Comparison of ENCODE assay signal across 8 cellular contexts in the genomic region with DNA sequence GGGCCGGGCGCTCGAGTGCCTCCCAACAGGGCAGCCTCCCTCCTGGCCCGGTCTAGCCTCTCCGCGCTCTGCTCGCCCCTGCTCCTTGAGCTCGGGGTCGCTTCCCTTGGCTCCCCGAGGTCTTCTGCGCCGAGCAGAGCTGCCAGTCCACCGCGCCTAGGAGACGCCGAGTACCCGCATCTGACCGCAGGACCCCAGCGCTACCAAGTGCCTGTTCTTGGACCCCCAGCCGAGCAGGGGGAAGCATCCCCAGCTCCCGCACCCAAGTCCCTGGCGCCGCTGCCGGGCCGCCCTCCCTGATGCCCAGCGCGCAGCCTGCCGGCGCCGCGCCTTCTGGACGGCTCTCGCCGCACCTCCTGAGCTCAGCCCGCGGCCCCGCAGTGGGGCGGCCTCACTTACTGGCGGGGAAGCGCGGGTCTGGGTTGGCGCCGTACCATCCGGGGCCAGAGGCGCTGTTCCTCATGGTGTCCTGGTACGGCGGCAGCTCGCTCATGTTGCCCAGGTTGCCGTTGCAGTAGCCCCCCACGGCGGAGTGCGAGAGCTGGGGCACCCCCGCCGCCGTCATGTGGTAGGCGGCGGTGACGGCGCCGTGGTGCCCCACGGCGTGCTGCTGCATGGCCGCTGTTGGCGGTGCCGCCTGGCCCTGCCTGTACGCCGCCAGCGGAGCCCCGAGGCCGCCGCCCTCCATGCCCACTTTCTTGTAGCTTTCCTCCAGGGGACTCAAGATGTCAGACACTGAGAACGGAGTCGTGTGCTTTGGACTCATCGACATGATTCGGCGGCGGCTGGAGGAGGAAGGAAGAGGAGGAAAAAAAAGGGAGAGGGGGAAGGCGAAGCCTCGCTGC. TPM values are rescaled to one million over a fixed set of nuclear protein-coding genes. Genes with fewer than 3 reads are reported as not detected.
DNase-seq lines count a peak whose midpoint lies in the region; ATAC-seq, FAIRE-seq and TF ChIP-seq lines count a peak whose summit lies in the region.

No MANE protein-coding gene starts in this region.

- H3K27ac ChIP-seq in A549 (no peak overlapping the region), lower lobe of right lung (peak overlapping the region; percentile 87)

- H3K4me3 Mint-ChIP-seq in activated T-helper 2 cell treated with anti-CD3 and anti-CD28 coated beads, Interferon-gamma antibody, Interleukin-2, Interleukin-4, amounts not matched to agents 10 μg/mL and 5 μg/mL and 100 μg/mL, durations not matched to agents 14 hours and 24 hours and 36 hours (ENCODE audit: low read depth) = peak overlapping the region; percentile 2

- no peak for FAIRE-seq in A549 (lab: Jason Lieb, UNC)

- TF ChIP-seq EP300 in A549 (IDR thresholded peaks at IDR 0.05) = no peak

- POLR2A ChIA-PET in A549 (lab: Yijun Ruan, JAX) = no interaction called here

- H3K9me3 Mint-ChIP-seq in activated T-helper 2 cell treated with anti-CD3 and anti-CD28 coated beads, Interferon-gamma antibody, Interleukin-2, Interleukin-4, amounts not matched to agents 10 μg/mL and 5 μg/mL and 100 μg/mL, durations not matched to agents 14 hours and 24 hours and 36 hours = no peaks in the 10 kb centered on the region

- peaks cover 4% of the 10 kb centered on the region; the same call in 2 of the 3 replicates for H3K4me1 ChIP-seq in A549
- peaks cover 19% of the 10 kb centered on the region for H3K4me1 ChIP-seq in lower lobe of right lung

- TF ChIP-seq CTCF in A549 (IDR thresholded peaks at IDR 0.05) (no peak), GM10266 (IDR thresholded peaks at IDR 0.05; ENCODE audit: control insufficient read depth, insufficient read depth, low read depth, missing control alignments) (no peak), lower lobe of right lung (IDR thresholded peaks at IDR 0.05) (no peak)

- CTCF ChIA-PET in A549 (lab: Yijun Ruan, JAX) = interaction anchor here (0.7 to 0.9 kb wide), 2 partner anchors 34 to 36 kb away, joined by 3 read pairs; no protein-coding TSS in a partner anchor

- peaks cover 97% of the 10 kb centered on the region for H3K27me3 ChIP-seq in lower lobe of right lung (ENCODE audit: low read depth)

- 14% methylated on average over 16 of the region's 79 CpGs for WGBS in A549 (ENCODE audit: missing lambda C conversion rate)

- intact Hi-C loops in activated T-helper 2 cell treated with anti-CD3 and anti-CD28 coated beads, Interferon-gamma antibody, Interleukin-2, Interleukin-4, amounts not matched to agents 10 μg/mL and 5 μg/mL and 100 μg/mL, durations not matched to agents 14 hours and 24 hours and 36 hours (cut with micrococcal nuclease) = loop anchor here (2.0 to 10.0 kb wide), 3 partner anchors 14 to 1686 kb away; partner anchors contain the start of gene SSTR1
- intact Hi-C loops in lower lobe of right lung (cut with DNase I) = no loop called here

- peaks cover 73% of the 10 kb centered on the region for H3K27me3 Mint-ChIP-seq in activated T-helper 2 cell treated with anti-CD3 and anti-CD28 coated beads, Interferon-gamma antibody, Interleukin-2, Interleukin-4, amounts not matched to agents 10 μg/mL and 5 μg/mL and 100 μg/mL, durations not matched to agents 14 hours and 24 hours and 36 hours (ENCODE audit: low read depth)

- no peak for TF ChIP-seq POLR2A in A549 (IDR thresholded peaks at IDR 0.05; ENCODE audit: low read length)

- TF ChIP-seq RAD21 in A549 (conservative IDR thresholded peaks at IDR 0.05 in 1 of 2, IDR thresholded peaks at IDR 0.05 in 1 of 2) = no peak

- ATAC-seq in A549 = peak; percentile 44 to 64; a peak in 4 of 6 replicates
- ATAC-seq in lower lobe of right lung = peak; percentile 0
- ATAC-seq in HG02870 (IDR thresholded peaks at IDR 0.05; ENCODE audit: unreplicated experiment) = no peak
- ATAC-seq in HG03565 (IDR thresholded peaks at IDR 0.05; ENCODE audit: unreplicated experiment) = no peak

- no peaks in the 10 kb centered on the region for H3K36me3 ChIP-seq in lower lobe of right lung

- peak overlapping the region; percentile 54 for H3K4me3 ChIP-seq in A549
- H3K4me3 ChIP-seq in lower lobe of right lung = peak overlapping the region; percentile 53

- H3K4me1 Mint-ChIP-seq in activated T-helper 2 cell treated with anti-CD3 and anti-CD28 coated beads, Interferon-gamma antibody, Interleukin-2, Interleukin-4, amounts not matched to agents 10 μg/mL and 5 μg/mL and 100 μg/mL, durations not matched to agents 14 hours and 24 hours and 36 hours (ENCODE audit: low read depth) = peaks cover 4% of the 10 kb centered on the region

- DNase-seq in A549 (ENCODE audit: low read depth in 1 of 2, low spot score in 1 of 2) (no peak), GM10266 (ENCODE audit: extremely low spot score) (peak; percentile 31), lower lobe of right lung (peak; percentile 54), T-helper 9 cell (no peak), islet precursor cell (no peak)
- no peak for DNase-seq in activated T-helper 2 cell treated with anti-CD3 and anti-CD28 coated beads, Interferon-gamma antibody, Interleukin-2, Interleukin-4, amounts not matched to agents 10 μg/mL and 5 μg/mL and 100 μg/mL, durations not matched to agents 14 hours and 24 hours and 36 hours (ENCODE audit: low spot score)

- peak overlapping the region; percentile 99 for H3K4me2 ChIP-seq in A549

- H3K9me3 ChIP-seq in A549 (no peaks in the 10 kb centered on the region), lower lobe of right lung (no peaks in the 10 kb centered on the region)

- H3K27ac Mint-ChIP-seq in activated T-helper 2 cell treated with anti-CD3 and anti-CD28 coated beads, Interferon-gamma antibody, Interleukin-2, Interleukin-4, amounts not matched to agents 10 μg/mL and 5 μg/mL and 100 μg/mL, durations not matched to agents 14 hours and 24 hours and 36 hours = no peak overlapping the region

- no peaks in the 10 kb centered on the region for H3K36me3 Mint-ChIP-seq in activated T-helper 2 cell treated with anti-CD3 and anti-CD28 coated beads, Interferon-gamma antibody, Interleukin-2, Interleukin-4, amounts not matched to agents 10 μg/mL and 5 μg/mL and 100 μg/mL, durations not matched to agents 14 hours and 24 hours and 36 hours (ENCODE audit: low read depth)

TF ChIP-seq in A549, 52 proteins besides CTCF, POLR2A, EP300 and RAD21:
- peak; percentile 43; the same call in 1 of the 2 replicates for TF ChIP-seq MAX (IDR thresholded peaks at IDR 0.05)
- no peak for TF ChIP-seq POLR2AphosphoS2 (conservative IDR thresholded peaks at IDR 0.05; ENCODE audit: low read length)

RNA-seq across cellular contexts. Expression of gene NKX2-1, which starts 1.2 kb away (rescaled TPM):
- 0.04 TPM in 1 of 2 replicates, not detected in the other for polyA plus RNA-seq in A549 (2011; rRNA removed)
- polyA plus RNA-seq in A549 (2012; cell fraction: cytosol; rRNA removed) = 0.03 and 0.04 TPM in 2 replicates
- polyA plus RNA-seq in A549 (2012; cell fraction: nucleus; rRNA removed) = 0.05 and 0.13 TPM in 2 replicates
- polyA plus RNA-seq in A549 (2017; fragmentation: RNase III; extraction: RNeasy Plus Mini Kit Qiagen cat#74134 plus additional on column Dnase treatment) = not detected in 3 replicates
- not detected in 2 replicates for polyA minus RNA-seq in A549 (2011; rRNA and poly(A)+ RNA removed)
- total RNA-seq in activated T-helper 2 cell treated with anti-CD3 and anti-CD28 coated beads, Interferon-gamma antibody, Interleukin-2, Interleukin-4, amounts not matched to agents 10 μg/mL and 5 μg/mL and 100 μg/mL, durations not matched to agents 14 hours and 24 hours and 36 hours = not detected in 2 replicates
- total RNA-seq in lower lobe of right lung = 180 TPM

Comparison
In these comparisons a context has a peak if more than half of its experiments do, and no peak if none do; other contexts are left out.
1. ATAC-seq: peak in A549 (2 of 2) and lower lobe of right lung (2 of 2); none in HG02870 (single experiment) and HG03565 (single experiment).
2. DNase-seq: peak in GM10266 (single experiment) and lower lobe of right lung (single experiment); none in A549 (0 of 2), activated T-helper 2 cell treated with anti-CD3 and anti-CD28 coated beads, Interferon-gamma antibody, Interleukin-2, Interleukin-4, amounts not matched to agents 10 μg/mL and 5 μg/mL and 100 μg/mL, durations not matched to agents 14 hours and 24 hours and 36 hours (single experiment), T-helper 9 cell (single experiment) and islet precursor cell (single experiment).
3. RNA of gene NKX2-1, which starts 1.2 kb away (total RNA-seq): 180 TPM in lower lobe of right lung (single experiment); not detected in activated T-helper 2 cell treated with anti-CD3 and anti-CD28 coated beads, Interferon-gamma antibody, Interleukin-2, Interleukin-4, amounts not matched to agents 10 μg/mL and 5 μg/mL and 100 μg/mL, durations not matched to agents 14 hours and 24 hours and 36 hours; every median in the first group is over 100 times any median in the second.